ENCODE assay signal across 25 cellular contexts in genomic region chr16:16161319-16161718, GRCh38.
A peak's percentile ranks its signal among the peaks of the same experiment; 100 is the strongest.
DNase-seq lines count a peak whose midpoint lies in the region; FAIRE-seq and TF ChIP-seq lines count a peak whose summit lies in the region.
"Had no signal": no experiment of that assay in that cellular context is flagged by ENCODE, and none has a peak within 500 bp of the region (broad histone marks: within the 10 kb centered on the region; RNA-seq: fewer than 3 reads in every experiment).

No MANE protein-coding gene starts in this region.

- H4K91ac ChIP-seq in H9 (ENCODE audit: insufficient read length, low read depth, low read length) = no peak overlapping the region

- no peak overlapping the region for H2AK5ac ChIP-seq in H9 (ENCODE audit: insufficient read length, low read length)

- no peak overlapping the region for H3K23ac ChIP-seq in H9 (ENCODE audit: insufficient read length, low read depth, low read length)

- H3K9me3 ChIP-seq in BLaER1 (peaks cover 71% of the 10 kb centered on the region), H9 (ENCODE audit: control insufficient read depth, low read depth, low read length) (peaks cover 20% of the 10 kb centered on the region), kidney (ENCODE audit: control insufficient read depth in 1 of 2, low read length in 2 of 2) (peaks cover 5 to 13% of the 10 kb centered on the region in 2 donors)
- H3K9me3 ChIP-seq: A549 had no signal

- WGBS in H9 (ENCODE audit: extremely low coverage, insufficient read length, low lambda C conversion rate) = no CpG with 5 or more reads among the region's 5 CpGs

- H4K20me1 ChIP-seq in BLaER1 = no peaks in the 10 kb centered on the region
- H4K20me1 ChIP-seq in H9 (ENCODE audit: control insufficient read depth, insufficient read depth, insufficient read length) = no peaks in the 10 kb centered on the region

- H3K4me1 Mint-ChIP-seq in H9 (no peaks in the 10 kb centered on the region), chondrocyte (ENCODE audit: low read depth) (no peaks in the 10 kb centered on the region)
- H3K4me1 Mint-ChIP-seq: B cell; CD14-positive monocyte; CD4-positive, alpha-beta memory T cell; CD4-positive, CD25-positive, alpha-beta regulatory T cell; CD8-positive, alpha-beta memory T cell had no signal

- no peak overlapping the region for H3K4me2 ChIP-seq in BLaER1
- H3K4me2 ChIP-seq in H9 (ENCODE audit: insufficient read depth, insufficient read length, low read length) = no peak overlapping the region
- H3K4me2 ChIP-seq: A549 had no signal

- intact Hi-C loops in kidney (cut with DNase I) = no loop called here

- H3K56ac ChIP-seq in H9 (ENCODE audit: insufficient read length, low read depth, low read length) = no peak overlapping the region

- H3K18ac ChIP-seq in H9 (ENCODE audit: insufficient read length, low read depth, low read length) = no peak overlapping the region

- H3T11ph ChIP-seq in H9 (ENCODE audit: low read length) = no peak overlapping the region

- H3K36me3 ChIP-seq in BLaER1 (no peaks in the 10 kb centered on the region), kidney (ENCODE audit: control insufficient read depth in 1 of 2, insufficient read depth in 2 of 2, low read length in 2 of 2) (peaks cover 19 to 65% of the 10 kb centered on the region in 2 donors)

- no peaks in the 10 kb centered on the region for H3K79me1 ChIP-seq in H9 (ENCODE audit: insufficient read depth, low read depth, low read length, poor library complexity, severe bottlenecking)

- H3K36me3 Mint-ChIP-seq in H9 (ENCODE audit: insufficient read depth in 1 of 3, low read depth in 3 of 3) (peaks cover 3 to 10% (median 4%) of the 10 kb centered on the region in 3 experiments), chondrocyte (ENCODE audit: low read depth) (peaks cover 7% of the 10 kb centered on the region)

- H3K27me3 ChIP-seq in BLaER1 (no peaks in the 10 kb centered on the region), H9 (ENCODE audit: insufficient read depth, low read length) (no peaks in the 10 kb centered on the region)

- H3K79me2 ChIP-seq in H9 (ENCODE audit: insufficient read depth, low read length) = no peaks in the 10 kb centered on the region

- H3K14ac ChIP-seq in H9 (ENCODE audit: insufficient read depth, low read length) = no peak overlapping the region

- H2BK120ac ChIP-seq in H9 (ENCODE audit: low read depth, low read length, poor library complexity, severe bottlenecking) = no peak overlapping the region

- no peaks in the 10 kb centered on the region for H3K23me2 ChIP-seq in H9 (ENCODE audit: insufficient read length, low read depth, low read length, poor library complexity, severe bottlenecking)

- H2BK15ac ChIP-seq in H9 (ENCODE audit: low read depth, low read length) = no peak overlapping the region

- no peak overlapping the region for H2BK5ac ChIP-seq in H9 (ENCODE audit: insufficient read length, low read length)

- no peak overlapping the region for H2BK20ac ChIP-seq in H9 (ENCODE audit: low read depth, low read length, poor library complexity, severe bottlenecking)

- H2BK12ac ChIP-seq in H9 (ENCODE audit: insufficient read length, low read depth, low read length) = no peak overlapping the region

- no peak overlapping the region for H3K9ac ChIP-seq in BLaER1
- no peak overlapping the region for H3K9ac ChIP-seq in H9 (ENCODE audit: extremely low read depth, insufficient read length, low read length)
- no peak overlapping the region for H3K9ac ChIP-seq in kidney (ENCODE audit: low read length in 2 of 2)

- no peak overlapping the region for H3K4ac ChIP-seq in H9 (ENCODE audit: low read depth, low read length)

- H3K4me3 Mint-ChIP-seq in H9 (no peak overlapping the region), chondrocyte (ENCODE audit: unreplicated experiment) (no peak overlapping the region)
- H3K4me3 Mint-ChIP-seq: B cell; CD14-positive monocyte; CD4-positive, alpha-beta memory T cell; CD4-positive, CD25-positive, alpha-beta regulatory T cell; CD8-positive, alpha-beta memory T cell had no signal

- no peak for TF ChIP-seq CTCF in H9 (conservative IDR thresholded peaks at IDR 0.05)
- no peak for TF ChIP-seq CTCF in kidney (IDR thresholded peaks at IDR 0.05; ENCODE audit: borderline replicate concordance, extremely low read depth, insufficient read depth)
- TF ChIP-seq CTCF in chondrocyte (IDR thresholded peaks at IDR 0.05) = no peak

- H3K4me1 ChIP-seq in BLaER1 (peaks cover 37% of the 10 kb centered on the region), H9 (ENCODE audit: insufficient read depth, low read length) (no peaks in the 10 kb centered on the region), kidney (ENCODE audit: control insufficient read depth in 1 of 2, insufficient read depth in 1 of 2, low read depth in 1 of 2, low read length in 2 of 2) (peaks cover 2 to 4% of the 10 kb centered on the region in 2 donors)
- H3K4me1 ChIP-seq: A549 had no signal

- H2AFZ ChIP-seq in H9 (ENCODE audit: low read length) = no peak overlapping the region

- H3K27me3 Mint-ChIP-seq in H9 (ENCODE audit: low read depth) (peaks cover 8% of the 10 kb centered on the region), chondrocyte (ENCODE audit: low read depth) (peaks cover 6% of the 10 kb centered on the region)

- H3K9me3 Mint-ChIP-seq in H9 (peaks cover 29 to 37% of the 10 kb centered on the region in 2 experiments), chondrocyte (ENCODE audit: low read depth) (peaks cover 25% of the 10 kb centered on the region)

- no peak for FAIRE-seq in kidney (lab: Jason Lieb, UNC)
- FAIRE-seq: A549, GM12878, GM12892, GM18507 had no signal

- no peak for DNase-seq in H9
- DNase-seq in kidney = peak; percentile 14
- no peak for DNase-seq in 8988T
- DNase-seq in hepatic stellate cell (ENCODE audit: low spot score) = no peak
- DNase-seq in chondrocyte (ENCODE audit: low spot score) = no peak
- DNase-seq: AML-193; C1 segment of cervical spinal cord; CD4-positive, alpha-beta memory T cell; CD4-positive, CD25-positive, alpha-beta regulatory T cell; CD8-positive, alpha-beta memory T cell; COR-L47; DMS 273 treated with DMSO at 0.1 percent for 48 hours; DMS153; DMS53; DMS79; DND-41; EL; GDM1 had no signal

- H4K5ac ChIP-seq in H9 (ENCODE audit: insufficient read length, low read depth, low read length) = peak overlapping the region; percentile 27

- no peak overlapping the region for H3K27ac Mint-ChIP-seq in H9
- no peak overlapping the region for H3K27ac Mint-ChIP-seq in chondrocyte (ENCODE audit: unreplicated experiment)
- H3K27ac Mint-ChIP-seq: B cell; CD14-positive monocyte; CD4-positive, alpha-beta memory T cell; CD4-positive, CD25-positive, alpha-beta regulatory T cell; CD8-positive, alpha-beta memory T cell had no signal

- H4K8ac ChIP-seq in H9 (replicated peaks; ENCODE audit: insufficient read length, low read depth, low read length) = no peak overlapping the region

- H3K4me3 ChIP-seq in BLaER1 (no peak overlapping the region), kidney (ENCODE audit: low read length in 2 of 2) (no peak overlapping the region)
- H3K4me3 ChIP-seq: A549, GM12878 had no signal

- H3K27ac ChIP-seq in BLaER1 (peak overlapping the region; percentile 47), H9 (ENCODE audit: insufficient read length, low read depth, low read length) (no peak overlapping the region), kidney (ENCODE audit: low read depth in 2 of 2, low read length in 2 of 2) (no peak overlapping the region)
- H3K27ac ChIP-seq: A549 had no signal
